In genomic region chr2:37650548-37651101, GRCh38 we compare ENCODE assay signal across 14 cellular contexts. TPM values are rescaled to one million over a fixed set of nuclear protein-coding genes. Genes with fewer than 3 reads are reported as not detected.
DNase-seq lines count a peak whose midpoint lies in the region; ATAC-seq and TF ChIP-seq lines count a peak whose summit lies in the region.
"Had no signal": no experiment of that assay in that cellular context is flagged by ENCODE, and none has a peak within 500 bp of the region (broad histone marks: within the 10 kb centered on the region; RNA-seq: fewer than 3 reads in every experiment).

No MANE protein-coding gene starts in this region.

- no TSS peak for BruUV-seq in MCF 10A (replicated peaks; lab: Mats Ljungman, UMichigan)

- DNase-seq in MCF 10A (ENCODE audit: unreplicated experiment) (no peak), breast epithelium (ENCODE audit: low spot score in 2 of 2) (no peak), T-helper 17 cell (no peak), mesenchymal stem cell (no peak), stomach (no peak), ACHN (no peak)
- DNase-seq: foreskin keratinocyte; mesendoderm; NCI-H1417 treated with DMSO at 0.1 percent for 48 hours; NCI-H345; stimulated activated CD4-positive, alpha-beta T cell treated with anti-CD3 and anti-CD28 coated beads, Interleukin-12 subunit alpha, Interleukin-12 subunit beta, amount 100 ng/mL, for 4 hours had no signal

- H3K4me1 Mint-ChIP-seq in MCF 10A (ENCODE audit: insufficient read depth, unreplicated experiment) (peaks cover 55% of the 10 kb centered on the region), T-helper 17 cell (peaks cover 82% of the 10 kb centered on the region)

- no peak for TF ChIP-seq POLR2A in breast epithelium (IDR thresholded peaks at IDR 0.05)
- TF ChIP-seq POLR2A in stomach (IDR thresholded peaks at IDR 0.05) = no peak

- H3K9me3 Mint-ChIP-seq in MCF 10A (ENCODE audit: unreplicated experiment) = no peaks in the 10 kb centered on the region
- H3K9me3 Mint-ChIP-seq: activated naive CD4-positive, alpha-beta T cell treated with anti-CD3 and anti-CD28 coated beads, Interleukin-2, amount 50 U/mL, for 24 hours had no signal

- H3K27me3 Mint-ChIP-seq in MCF 10A (ENCODE audit: insufficient read depth, unreplicated experiment) = no peaks in the 10 kb centered on the region
- no peaks in the 10 kb centered on the region for H3K27me3 Mint-ChIP-seq in T-helper 17 cell
- H3K27me3 Mint-ChIP-seq: activated naive CD4-positive, alpha-beta T cell treated with anti-CD3 and anti-CD28 coated beads, Interleukin-2, amount 50 U/mL, for 24 hours had no signal

- H4K91ac ChIP-seq in mesenchymal stem cell (ENCODE audit: low read length) = no peak overlapping the region

- H3K4me3 Mint-ChIP-seq in MCF 10A (ENCODE audit: unreplicated experiment) (no peak overlapping the region), T-helper 17 cell (peak overlapping the region; percentile 50)
- H3K4me3 Mint-ChIP-seq: activated naive CD4-positive, alpha-beta T cell treated with anti-CD3 and anti-CD28 coated beads, Interleukin-2, amount 50 U/mL, for 24 hours had no signal

- CTCF ChIA-PET in MCF 10A (lab: Yijun Ruan, JAX) = interaction anchor here (0.6 to 1.3 kb wide), 5 partner anchors 147 to 251 kb away, joined by 3 to 5 read pairs (median 4); no protein-coding TSS in a partner anchor

- TF ChIP-seq CTCF in MCF 10A (IDR thresholded peaks at IDR 0.05; ENCODE audit: unreplicated experiment) (no peak), breast epithelium (IDR thresholded peaks at IDR 0.05) (no peak), stomach (IDR thresholded peaks at IDR 0.05) (no peak)

- H3K79me1 ChIP-seq in mesenchymal stem cell (replicated peaks; ENCODE audit: low read length, poor library complexity, severe bottlenecking) = peaks cover 3% of the 10 kb centered on the region

- 100% methylated on average over 2 of the region's 3 CpGs for WGBS in mesenchymal stem cell
- 83 to 96% (median 95%) methylated on average over 3 of the region's 3 CpGs for WGBS in stomach, 5 donors

- in situ Hi-C loops in ACHN (cut with HindIII; ENCODE audit: low pct_ligation_motif_present, low pct_unique_long_range_greater_than_20kb, low sequenced_read_pairs) = no loop called here

- H3K27ac Mint-ChIP-seq in MCF 10A (ENCODE audit: low read depth, unreplicated experiment) (peak overlapping the region; percentile 95), T-helper 17 cell (peak overlapping the region; percentile 93)

- POLR2A ChIA-PET in MCF 10A (lab: Yijun Ruan, JAX) = interaction anchor here (1.1 kb wide), 1 partner anchor 65 kb away, joined by 3 read pairs; no protein-coding TSS in a partner anchor

- no peak overlapping the region for H2BK15ac ChIP-seq in mesenchymal stem cell (ENCODE audit: low read depth, poor library complexity, severe bottlenecking)

- H3K4me3 ChIP-seq in breast epithelium = no peak overlapping the region
- no peak overlapping the region for H3K4me3 ChIP-seq in mesenchymal stem cell (ENCODE audit: insufficient read depth in 1 of 2, low read depth in 1 of 2, low read length in 2 of 2)
- H3K4me3 ChIP-seq in stomach = no peak overlapping the region

- no peak overlapping the region for H2AFZ ChIP-seq in mesenchymal stem cell (ENCODE audit: low read depth, low read length)

- no peak overlapping the region for H4K8ac ChIP-seq in mesenchymal stem cell (ENCODE audit: low read length)

- no peaks in the 10 kb centered on the region for H3K9me3 ChIP-seq in breast epithelium
- no peaks in the 10 kb centered on the region for H3K9me3 ChIP-seq in T-helper 17 cell (ENCODE audit: control insufficient read depth, low read length, poor library complexity, severe bottlenecking)
- H3K9me3 ChIP-seq in mesenchymal stem cell (ENCODE audit: control insufficient read depth, low read length) = no peaks in the 10 kb centered on the region
- H3K9me3 ChIP-seq in stomach = no peaks in the 10 kb centered on the region

- no peak for TF ChIP-seq EP300 in stomach (IDR thresholded peaks at IDR 0.05)

- H3K9ac ChIP-seq in mesenchymal stem cell (ENCODE audit: low read length) = no peak overlapping the region

- H2AK5ac ChIP-seq in mesenchymal stem cell (ENCODE audit: low read length, severe bottlenecking) = peak overlapping the region; percentile 76

- H2BK12ac ChIP-seq in mesenchymal stem cell (ENCODE audit: low read length in 2 of 2) = no peak overlapping the region

- ATAC-seq in T-helper 17 cell (no peak), HG03175 (IDR thresholded peaks at IDR 0.05; ENCODE audit: unreplicated experiment) (no peak), HG02938 (IDR thresholded peaks at IDR 0.05; ENCODE audit: unreplicated experiment) (no peak)
- ATAC-seq: foreskin keratinocyte had no signal

- no peak overlapping the region for H2BK5ac ChIP-seq in mesenchymal stem cell (ENCODE audit: low read depth, low read length, poor library complexity, severe bottlenecking)

- H3K27me3 ChIP-seq in breast epithelium (no peaks in the 10 kb centered on the region), mesenchymal stem cell (ENCODE audit: control insufficient read depth in 1 of 2, insufficient read depth in 1 of 2, low read length in 2 of 2) (no peaks in the 10 kb centered on the region), stomach (no peaks in the 10 kb centered on the region)
- H3K27me3 ChIP-seq: foreskin keratinocyte had no signal

- peak overlapping the region in 1 of 2 donors; percentile 25 for H3K27ac ChIP-seq in breast epithelium
- no peak overlapping the region for H3K27ac ChIP-seq in mesenchymal stem cell (ENCODE audit: low read length, poor library complexity, severe bottlenecking)
- peak overlapping the region; percentile 6 to 78 (median 20) for H3K27ac ChIP-seq in stomach
- H3K27ac ChIP-seq: foreskin keratinocyte had no signal

- H3K4me2 ChIP-seq in mesenchymal stem cell (ENCODE audit: low read length, poor library complexity, severe bottlenecking) = no peak overlapping the region

- H3K23ac ChIP-seq in mesenchymal stem cell (ENCODE audit: low read length in 2 of 2) = no peak overlapping the region

- H3K14ac ChIP-seq in mesenchymal stem cell (ENCODE audit: low read length in 2 of 2) = no peak overlapping the region

- H2BK120ac ChIP-seq in mesenchymal stem cell (ENCODE audit: low read depth, low read length) = no peak overlapping the region

- no peaks in the 10 kb centered on the region for H3K4me1 ChIP-seq in breast epithelium
- peaks cover 31% of the 10 kb centered on the region for H3K4me1 ChIP-seq in mesenchymal stem cell (ENCODE audit: control insufficient read depth, insufficient read depth, low read depth, low read length)
- peaks cover 31 to 94% (median 66%) of the 10 kb centered on the region in 4 donors for H3K4me1 ChIP-seq in stomach

- no peak overlapping the region for H3K4ac ChIP-seq in mesenchymal stem cell (ENCODE audit: low read depth in 1 of 2, low read length in 2 of 2)

- H3K36me3 ChIP-seq in breast epithelium (no peaks in the 10 kb centered on the region), mesenchymal stem cell (ENCODE audit: control insufficient read depth in 1 of 2, insufficient read depth in 2 of 2, low read depth in 1 of 2, low read length in 2 of 2) (peaks cover 17 to 34% of the 10 kb centered on the region in 2 experiments), stomach (peaks cover 6 to 17% (median 9%) of the 10 kb centered on the region in 4 donors)

- peaks cover 31% of the 10 kb centered on the region for H3K36me3 Mint-ChIP-seq in MCF 10A (ENCODE audit: insufficient read depth, unreplicated experiment)
- H3K36me3 Mint-ChIP-seq in T-helper 17 cell (ENCODE audit: low read depth) = peaks cover 6% of the 10 kb centered on the region

- H3K18ac ChIP-seq in mesenchymal stem cell (ENCODE audit: low read depth in 1 of 2, low read length in 2 of 2) = peak overlapping the region in 1 of 2 experiments; percentile 37

- intact Hi-C loops in MCF 10A (cut with micrococcal nuclease) = loop anchor here (5.0 kb wide), 2 partner anchors 152 to 238 kb away; no protein-coding TSS in a partner anchor
- intact Hi-C loops in breast epithelium (cut with DNase I; ENCODE audit: low total_unique reads) = no loop called here
- intact Hi-C loops in stomach (cut with DNase I; ENCODE audit: low total_unique reads) = no loop called here

RNA-seq across cellular contexts. Expression of gene CDC42EP3, which starts 20.8 kb away (rescaled TPM):
- total RNA-seq in MCF 10A (2022) (55.4 and 61.3 TPM in 2 replicates), breast epithelium (10 to 100 TPM; 19.5 to 35.7 (median 35.7) TPM), T-helper 17 cell (10 to 100 TPM; 45.1 to 48.9 TPM), stomach (10 to 100 TPM; 16.2 to 89.7 (median 26.3) TPM)
- polyA plus RNA-seq in mesenchymal stem cell (2013, experiment 1 of 2) = 117 TPM
- polyA plus RNA-seq in mesenchymal stem cell (2013, experiment 2 of 2) = 117 TPM
- 1 to 10 TPM; 6.7 to 8.9 (median 6.7) TPM for polyA plus RNA-seq in stomach
